ENCODE assay signal across 20 cellular contexts in the genomic region with DNA sequence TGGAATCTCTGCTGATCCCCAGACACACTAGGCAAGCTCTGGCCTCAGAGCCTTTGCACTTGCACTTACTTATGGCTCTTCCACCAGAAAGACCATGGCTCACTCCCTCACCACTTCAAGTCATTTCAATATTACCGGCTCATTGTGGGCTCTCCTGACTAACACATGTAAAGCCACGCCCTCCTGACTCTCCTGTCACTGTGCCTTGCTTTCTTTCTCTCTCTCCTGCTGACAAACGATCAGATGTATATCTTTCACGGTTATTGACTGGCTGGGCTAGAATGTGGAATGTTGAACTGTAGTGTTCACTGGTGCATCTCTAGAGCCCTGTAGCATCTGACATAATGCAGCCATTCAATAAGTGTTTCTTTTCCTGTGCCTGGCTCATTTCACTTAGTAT.
DNase-seq lines count a peak whose midpoint lies in the region; ATAC-seq and TF ChIP-seq lines count a peak whose summit lies in the region.
"Had no signal": no experiment of that assay in that cellular context is flagged by ENCODE, and none has a peak within 500 bp of the region (broad histone marks: within the 10 kb centered on the region; RNA-seq: fewer than 3 reads in every experiment).

No MANE protein-coding gene starts in this region.

- ATAC-seq in activated CD4-positive, CD25-positive, alpha-beta regulatory T cell treated with anti-CD3 and anti-CD28 coated beads, Interleukin-2, amount 50 U/mL, for 24 hours, result peak; percentile 27 to 41
- ATAC-seq: GM23338 had no signal

- in situ Hi-C loops in GM13977 (cut with MboI; ENCODE audit: low pct_unique_long_range_greater_than_20kb, low sequenced_read_pairs, unreplicated experiment), result no loop called here

- TF ChIP-seq CTCF in GM13977 (IDR thresholded peaks at IDR 0.05; ENCODE audit: extremely low read depth, insufficient read depth, missing control alignments), result no peak

- no peak for DNase-seq in activated CD4-positive, CD25-positive, alpha-beta regulatory T cell (lab: John Stamatoyannopoulos, UW)
- peak; percentile 18 for DNase-seq in HT1080 (ENCODE audit: low read depth)
- peak; percentile 27 for DNase-seq in OCI-M1 (lab: John Stamatoyannopoulos, UW)
- DNase-seq in left kidney (ENCODE audit: low read depth, low spot score), result peak; percentile 13
- DNase-seq in GM13977 (ENCODE audit: low spot score), result no peak
- DNase-seq in NCI-H1105 treated with DMSO at 0.1 percent for 48 hours (lab: John Stamatoyannopoulos, UW), result no peak
- DNase-seq in HT-29 (ENCODE audit: low spot score), result no peak
- DNase-seq: AML-193; C1 segment of cervical spinal cord; CD8-positive, alpha-beta memory T cell; Karpas-422; MG63; NCI-H1417 treated with DMSO at 0.1 percent for 48 hours; NCI-H1930; NCI-H226; NCI-H510A treated with DMSO at 0.1 percent for 48 hours; NCI-H82; SJCRH30 had no signal

Comparison
In these comparisons a context has a peak if more than half of its experiments do, and no peak if none do; other contexts are left out.
1. DNase-seq: peak in HT1080 (single experiment), OCI-M1 (single experiment) and left kidney (single experiment); none in activated CD4-positive, CD25-positive, alpha-beta regulatory T cell (0 of 4), GM13977 (single experiment), NCI-H1105 treated with DMSO at 0.1 percent for 48 hours (single experiment) and HT-29 (single experiment).